In genomic region chr3:5728085-5728484, GRCh38 we compare ENCODE assay signal across 8 cellular contexts.
"Had no signal": no experiment of that assay in that cellular context is flagged by ENCODE, and none has a peak within 500 bp of the region (broad histone marks: within the 10 kb centered on the region; RNA-seq: fewer than 3 reads in every experiment).

No MANE protein-coding gene starts in this region.

- ATAC-seq: GM12878 had no signal

- FAIRE-seq: G401.6, GM12878, GM12891, GM12892, GM18507, GM19239 had no signal

- DNase-seq: GDM1, GF-D8 had no signal

- H3K4me3 ChIP-seq: GM12878 had no signal
